1 cellular context compared by ENCODE assay signal in genomic region chr15:71791975-71792374, GRCh38.
TF ChIP-seq lines count a peak whose summit lies in the region.

No MANE protein-coding gene starts in this region.

TF ChIP-seq in HCT116, 20 proteins besides CTCF, POLR2A, EP300 and RAD21 (continued from another document):
- TF ChIP-seq, protein P1, sequence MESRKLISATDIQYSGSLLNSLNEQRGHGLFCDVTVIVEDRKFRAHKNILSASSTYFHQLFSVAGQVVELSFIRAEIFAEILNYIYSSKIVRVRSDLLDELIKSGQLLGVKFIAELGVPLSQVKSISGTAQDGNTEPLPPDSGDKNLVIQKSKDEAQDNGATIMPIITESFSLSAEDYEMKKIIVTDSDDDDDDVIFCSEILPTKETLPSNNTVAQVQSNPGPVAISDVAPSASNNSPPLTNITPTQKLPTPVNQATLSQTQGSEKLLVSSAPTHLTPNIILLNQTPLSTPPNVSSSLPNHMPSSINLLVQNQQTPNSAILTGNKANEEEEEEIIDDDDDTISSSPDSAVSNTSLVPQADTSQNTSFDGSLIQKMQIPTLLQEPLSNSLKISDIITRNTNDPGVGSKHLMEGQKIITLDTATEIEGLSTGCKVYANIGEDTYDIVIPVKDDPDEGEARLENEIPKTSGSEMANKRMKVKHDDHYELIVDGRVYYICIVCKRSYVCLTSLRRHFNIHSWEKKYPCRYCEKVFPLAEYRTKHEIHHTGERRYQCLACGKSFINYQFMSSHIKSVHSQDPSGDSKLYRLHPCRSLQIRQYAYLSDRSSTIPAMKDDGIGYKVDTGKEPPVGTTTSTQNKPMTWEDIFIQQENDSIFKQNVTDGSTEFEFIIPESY (IDR thresholded peaks at IDR 0.05; ENCODE audit: extremely low read depth, insufficient replicate concordance, low read length), result no peak
- TF ChIP-seq ATF3 (IDR thresholded peaks at IDR 0.05) (no peak), SP1 (IDR thresholded peaks at IDR 0.05; ENCODE audit: low read depth) (no peak), YY1 (IDR thresholded peaks at IDR 0.05; ENCODE audit: extremely low read depth, insufficient replicate concordance, low read depth, low read length) (no peak), CBX3 (IDR thresholded peaks at IDR 0.05; ENCODE audit: low read depth) (no peak), ZFX (IDR thresholded peaks at IDR 0.05) (no peak), SRF (IDR thresholded peaks at IDR 0.05; ENCODE audit: low read depth) (no peak), JUND (IDR thresholded peaks at IDR 0.05) (no peak), EZH2phosphoT487 (IDR thresholded peaks at IDR 0.05; ENCODE audit: borderline replicate concordance) (no peak), EZH2 (IDR thresholded peaks at IDR 0.05) (no peak), TCF7L2 (IDR thresholded peaks at IDR 0.05; ENCODE audit: borderline replicate concordance, extremely low read depth, insufficient read depth, insufficient read length) (no peak)
- TF ChIP-seq, protein P2, sequence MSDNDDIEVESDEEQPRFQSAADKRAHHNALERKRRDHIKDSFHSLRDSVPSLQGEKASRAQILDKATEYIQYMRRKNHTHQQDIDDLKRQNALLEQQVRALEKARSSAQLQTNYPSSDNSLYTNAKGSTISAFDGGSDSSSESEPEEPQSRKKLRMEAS (IDR thresholded peaks at IDR 0.05), result no peak
